In genomic region chr6:169250660-169251059, GRCh38 we compare ENCODE assay signal across 11 cellular contexts. TPM values are rescaled to one million over a fixed set of nuclear protein-coding genes. Genes with fewer than 3 reads are reported as not detected.
DNase-seq lines count a peak whose midpoint lies in the region; FAIRE-seq and TF ChIP-seq lines count a peak whose summit lies in the region.
"Had no signal": no experiment of that assay in that cellular context is flagged by ENCODE, and none has a peak within 500 bp of the region (broad histone marks: within the 10 kb centered on the region; RNA-seq: fewer than 3 reads in every experiment).

No MANE protein-coding gene starts in this region.

- H3K27ac Mint-ChIP-seq in activated CD4-positive, alpha-beta memory T cell treated with anti-CD3 and anti-CD28 coated beads, Interleukin-2, amount 10 ng/mL, durations not matched to agents 7 days and 5 days = no peak overlapping the region
- H3K27ac Mint-ChIP-seq: neural progenitor cell had no signal

- H3K9me3 ChIP-seq in OCI-LY7 (ENCODE audit: low read length) (no peaks in the 10 kb centered on the region), WERI-Rb-1 (ENCODE audit: severe bottlenecking) (no peaks in the 10 kb centered on the region)
- H3K9me3 ChIP-seq: adrenal gland had no signal

- DNase-seq in GM04504 (ENCODE audit: low read depth) = peak; percentile 86
- peak; percentile 48 for DNase-seq in T1000 (lab: John Stamatoyannopoulos, UW)
- DNase-seq in frontal cortex (ENCODE audit: low spot score in 2 of 2) = peak; percentile 57 to 61
- DNase-seq in renal cortical epithelial cell (ENCODE audit: low read depth) = peak; percentile 51
- DNase-seq in OCI-LY7 (ENCODE audit: low spot score) = no peak
- no peak for DNase-seq in COR-L47 (lab: John Stamatoyannopoulos, UW)
- DNase-seq in WERI-Rb-1 = no peak
- no peak for DNase-seq in activated CD4-positive, alpha-beta memory T cell treated with anti-CD3 and anti-CD28 coated beads, Interleukin-2, amount 10 ng/mL, durations not matched to agents 7 days and 5 days
- DNase-seq: stimulated activated naive CD4-positive, alpha-beta T cell had no signal

- H3K9me3 Mint-ChIP-seq in activated CD4-positive, alpha-beta memory T cell treated with anti-CD3 and anti-CD28 coated beads, Interleukin-2, amount 10 ng/mL, durations not matched to agents 7 days and 5 days = peaks cover 10% of the 10 kb centered on the region

- H3K4me3 Mint-ChIP-seq in activated CD4-positive, alpha-beta memory T cell treated with anti-CD3 and anti-CD28 coated beads, Interleukin-2, amount 10 ng/mL, durations not matched to agents 7 days and 5 days = no peak overlapping the region
- H3K4me3 Mint-ChIP-seq: neural progenitor cell had no signal

- H3K9me2 ChIP-seq in OCI-LY7 (ENCODE audit: insufficient read depth, low read length) = no peaks in the 10 kb centered on the region

- no peak overlapping the region for H3K4me2 ChIP-seq in OCI-LY7 (ENCODE audit: low read length)
- H3K4me2 ChIP-seq: neural progenitor cell had no signal

- BruUV-seq in OCI-LY7 (replicated peaks; lab: Mats Ljungman, UMichigan) = no TSS peak

- no peak for TF ChIP-seq CTCF in OCI-LY7 (conservative IDR thresholded peaks at IDR 0.05; ENCODE audit: low read length)
- TF ChIP-seq CTCF in WERI-Rb-1 (IDR thresholded peaks at IDR 0.05; ENCODE audit: low read depth, low read length) = no peak

- no peak for FAIRE-seq in frontal cortex (lab: Jason Lieb, UNC)

- H4K20me1 ChIP-seq in OCI-LY7 (ENCODE audit: insufficient read depth, low read length) = no peaks in the 10 kb centered on the region

- intact Hi-C loops in OCI-LY7 (cut with micrococcal nuclease; ENCODE audit: unreplicated experiment) = no loop called here

- H3K27ac ChIP-seq in OCI-LY7 (ENCODE audit: low read depth, low read length, poor library complexity, severe bottlenecking) = no peak overlapping the region
- no peak overlapping the region for H3K27ac ChIP-seq in WERI-Rb-1
- H3K27ac ChIP-seq: adrenal gland, neural progenitor cell had no signal

- H2AFZ ChIP-seq in OCI-LY7 (ENCODE audit: low read length) = no peak overlapping the region
- H2AFZ ChIP-seq: neural progenitor cell had no signal

- H3K36me3 ChIP-seq in OCI-LY7 (ENCODE audit: insufficient read depth, low read length) (no peaks in the 10 kb centered on the region), WERI-Rb-1 (no peaks in the 10 kb centered on the region)
- H3K36me3 ChIP-seq: neural progenitor cell had no signal

- no peaks in the 10 kb centered on the region for H3K27me3 ChIP-seq in WERI-Rb-1 (ENCODE audit: insufficient read depth, low read depth, severe bottlenecking)

- CTCF ChIA-PET in OCI-LY7 (lab: Charles Lee; ENCODE audit: unreplicated experiment) = no interaction called here
- CTCF ChIA-PET in activated CD4-positive, alpha-beta memory T cell treated with anti-CD3 and anti-CD28 coated beads, Interleukin-2, amount 10 ng/mL, durations not matched to agents 7 days and 5 days (lab: Charles Lee) = no interaction called here

- no peaks in the 10 kb centered on the region for H3K4me1 ChIP-seq in OCI-LY7 (ENCODE audit: insufficient read depth, low read length, poor library complexity, severe bottlenecking)

- H3K27me3 Mint-ChIP-seq in activated CD4-positive, alpha-beta memory T cell treated with anti-CD3 and anti-CD28 coated beads, Interleukin-2, amount 10 ng/mL, durations not matched to agents 7 days and 5 days = peaks cover 47% of the 10 kb centered on the region

- no peaks in the 10 kb centered on the region for H3K4me1 Mint-ChIP-seq in activated CD4-positive, alpha-beta memory T cell treated with anti-CD3 and anti-CD28 coated beads, Interleukin-2, amount 10 ng/mL, durations not matched to agents 7 days and 5 days

- no peaks in the 10 kb centered on the region for H3K79me2 ChIP-seq in OCI-LY7 (ENCODE audit: insufficient read depth, low read depth, low read length)

- H3K4me3 ChIP-seq in OCI-LY7 (ENCODE audit: low read depth, low read length, poor library complexity, severe bottlenecking) = no peak overlapping the region
- no peak overlapping the region for H3K4me3 ChIP-seq in WERI-Rb-1 (ENCODE audit: low read depth, low read length)
- H3K4me3 ChIP-seq: neural progenitor cell had no signal

- H3K36me3 Mint-ChIP-seq in activated CD4-positive, alpha-beta memory T cell treated with anti-CD3 and anti-CD28 coated beads, Interleukin-2, amount 10 ng/mL, durations not matched to agents 7 days and 5 days (ENCODE audit: low read depth) = no peaks in the 10 kb centered on the region

- POLR2A ChIA-PET in OCI-LY7 (lab: Charles Lee) = no interaction called here
- POLR2A ChIA-PET in activated CD4-positive, alpha-beta memory T cell treated with anti-CD3 and anti-CD28 coated beads, Interleukin-2, amount 10 ng/mL, durations not matched to agents 7 days and 5 days (lab: Charles Lee) = no interaction called here

RNA-seq across cellular contexts. Expression of gene THBS2, which starts 3.0 kb away (rescaled TPM):
- total RNA-seq in frontal cortex (6.5 TPM), renal cortical epithelial cell (6.5 and 23.6 TPM in 2 replicates), OCI-LY7 (2022) (not detected in 2 replicates)
- not detected in 2 replicates for total RNA-seq in OCI-LY7 (2014; rRNA removed; shearing (Covaris generic))
- not detected for total RNA-seq in activated CD4-positive, alpha-beta memory T cell treated with anti-CD3 and anti-CD28 coated beads, Interleukin-2, amount 10 ng/mL, durations not matched to agents 7 days and 5 days

Comparison
In these comparisons a context has a peak if more than half of its experiments do, and no peak if none do; other contexts are left out.
1. DNase-seq: peak in GM04504 (single experiment), T1000 (single experiment), frontal cortex (2 of 2) and renal cortical epithelial cell (single experiment); none in OCI-LY7 (single experiment), COR-L47 (single experiment), WERI-Rb-1 (single experiment) and activated CD4-positive, alpha-beta memory T cell treated with anti-CD3 and anti-CD28 coated beads, Interleukin-2, amount 10 ng/mL, durations not matched to agents 7 days and 5 days (single experiment).